In genomic region chrX:76149160-76149841, GRCh38 we compare ENCODE assay signal across 8 cellular contexts. TPM values are rescaled to one million over a fixed set of nuclear protein-coding genes. Genes with fewer than 3 reads are reported as not detected.
A peak's percentile ranks its signal among the peaks of the same experiment; 100 is the strongest.
DNase-seq lines count a peak whose midpoint lies in the region; ATAC-seq, FAIRE-seq and TF ChIP-seq lines count a peak whose summit lies in the region.
"Not testable (repeated sequence)": the region's sequence is repeated elsewhere in the genome, so short reads cannot be mapped to it uniquely, and the experiment has no call there.

No MANE protein-coding gene starts in this region.

- TF ChIP-seq EP300 in HepG2 (IDR thresholded peaks at IDR 0.05; ENCODE audit: low read depth in 2 of 2, low read length in 2 of 2); HepG2 (CRISPR knock-in tag; IDR thresholded peaks at IDR 0.05; ENCODE audit: borderline replicate concordance): not testable (repeated sequence)

- H3K9ac ChIP-seq in HepG2 (ENCODE audit: insufficient read depth, low read depth, low read length) = not testable (repeated sequence)

- not testable (repeated sequence) for H3K36me3 ChIP-seq in HepG2 (replicated peaks in 1 of 2; ENCODE audit: control insufficient read depth in 1 of 2, insufficient read depth in 2 of 2, low read length in 2 of 2)

- BruUV-seq in MCF 10A (replicated peaks; lab: Mats Ljungman, UMichigan); HepG2 (replicated peaks; lab: Mats Ljungman, UMichigan): not testable (repeated sequence)

- FAIRE-seq in TTC549 (lab: Jason Lieb, UNC) (peak; percentile 74), HepG2 (lab: Jason Lieb, UNC) (peak; percentile 23)

- H3K4me2 ChIP-seq in HepG2 (ENCODE audit: low read depth, low read length) = not testable (repeated sequence)

- TF ChIP-seq RAD21 in HepG2 (CRISPR knock-in tag; IDR thresholded peaks at IDR 0.05) = not testable (repeated sequence)

- not testable (repeated sequence) for H3K27me3 Mint-ChIP-seq in MCF 10A (ENCODE audit: insufficient read depth, unreplicated experiment); stimulated activated naive B cell treated with anti-CD40 and anti-IgM and Interleukin-4, amounts not matched to agents 10 μg/mL and 1 μg/mL and 100 μg/mL, for 72 hours

- in situ Hi-C loops in HepG2 (cut with HindIII; ENCODE audit: extremely low pct_ligation_motif_present, low pct_unique_long_range_greater_than_20kb) = not testable (repeated sequence)

- H3K27ac ChIP-seq in HepG2 (ENCODE audit: extremely low read length, insufficient read depth, low read length) = not testable (repeated sequence)

- peak overlapping the region; percentile 73 for H3K4me3 Mint-ChIP-seq in MCF 10A (ENCODE audit: unreplicated experiment)
- peak overlapping the region; percentile 86 to 88 for H3K4me3 Mint-ChIP-seq in stimulated activated naive B cell treated with anti-CD40 and anti-IgM and Interleukin-4, amounts not matched to agents 10 μg/mL and 1 μg/mL and 100 μg/mL, for 72 hours

- not testable (repeated sequence) for H3K79me2 ChIP-seq in HepG2 (ENCODE audit: insufficient read depth, low read length)

- not testable (repeated sequence) for DNase-seq in MCF 10A (ENCODE audit: unreplicated experiment); HepG2 (ENCODE audit: low spot score); stimulated activated naive B cell treated with anti-CD40 and anti-IgM and Interleukin-4, amounts not matched to agents 10 μg/mL and 1 μg/mL and 100 μg/mL, for 72 hours

- H4K20me1 ChIP-seq in HepG2 (ENCODE audit: insufficient read depth, low read length) = not testable (repeated sequence)

- peaks cover 11% of the 10 kb centered on the region for H3K36me3 Mint-ChIP-seq in MCF 10A (ENCODE audit: insufficient read depth, unreplicated experiment)
- not testable (repeated sequence) for H3K36me3 Mint-ChIP-seq in stimulated activated naive B cell treated with anti-CD40 and anti-IgM and Interleukin-4, amounts not matched to agents 10 μg/mL and 1 μg/mL and 100 μg/mL, for 72 hours

- not testable (repeated sequence) for TF ChIP-seq CTCF in MCF 10A (IDR thresholded peaks at IDR 0.05; ENCODE audit: unreplicated experiment); HepG2 (CRISPR knock-in tag; IDR thresholded peaks at IDR 0.05)

- peak overlapping the region; percentile 96 for H3K27ac Mint-ChIP-seq in MCF 10A (ENCODE audit: low read depth, unreplicated experiment)
- H3K27ac Mint-ChIP-seq in stimulated activated naive B cell treated with anti-CD40 and anti-IgM and Interleukin-4, amounts not matched to agents 10 μg/mL and 1 μg/mL and 100 μg/mL, for 72 hours = peak overlapping the region; percentile 97

- not testable (repeated sequence) for H3K9me3 Mint-ChIP-seq in MCF 10A (ENCODE audit: unreplicated experiment); stimulated activated naive B cell treated with anti-CD40 and anti-IgM and Interleukin-4, amounts not matched to agents 10 μg/mL and 1 μg/mL and 100 μg/mL, for 72 hours

- H3K9me3 ChIP-seq in HepG2 (ENCODE audit: low read length) = not testable (repeated sequence)

- CTCF ChIA-PET in MCF 10A (lab: Yijun Ruan, JAX) = interaction anchor here (1.2 kb wide), 1 partner anchor 24 kb away, joined by 6 read pairs; no protein-coding TSS in a partner anchor
- CTCF ChIA-PET in HepG2 (lab: Yijun Ruan, JAX; ENCODE audit: low intra/inter-chr PET ratio, low total read pairs) = not testable (repeated sequence)

- ATAC-seq in GM18498 (IDR thresholded peaks at IDR 0.05; ENCODE audit: unreplicated experiment) (peak; percentile 58), GM19468 (IDR thresholded peaks at IDR 0.05; ENCODE audit: extremely low read depth, unreplicated experiment) (peak; percentile 32), HG02870 (IDR thresholded peaks at IDR 0.05; ENCODE audit: unreplicated experiment) (peak; percentile 46), HG03521 (IDR thresholded peaks at IDR 0.05; ENCODE audit: unreplicated experiment) (peak; percentile 45), HepG2 (peak; percentile 70)
- ATAC-seq in stimulated activated naive B cell treated with anti-CD40 and anti-IgM and Interleukin-4, amounts not matched to agents 10 μg/mL and 1 μg/mL and 100 μg/mL, for 72 hours (replicated peaks) = peak; percentile 70 to 73

- not testable (repeated sequence) for H3K27me3 ChIP-seq in HepG2 (ENCODE audit: control insufficient read depth in 1 of 2, insufficient read depth in 2 of 2, low read length in 2 of 2)

- H3K4me3 ChIP-seq in HepG2 (replicated peaks in 1 of 3; ENCODE audit: insufficient read depth in 1 of 3, low read depth in 2 of 3, low read length in 3 of 3) = not testable (repeated sequence)

- peaks cover 11% of the 10 kb centered on the region for H3K4me1 Mint-ChIP-seq in MCF 10A (ENCODE audit: insufficient read depth, unreplicated experiment)
- peaks cover 8 to 10% of the 10 kb centered on the region in 2 donors for H3K4me1 Mint-ChIP-seq in stimulated activated naive B cell treated with anti-CD40 and anti-IgM and Interleukin-4, amounts not matched to agents 10 μg/mL and 1 μg/mL and 100 μg/mL, for 72 hours

- intact Hi-C loops in MCF 10A (cut with micrococcal nuclease) (loop anchor here (5.0 kb wide), 1 partner anchor 103 kb away; no protein-coding TSS in a partner anchor), HepG2 (cut with micrococcal nuclease; ENCODE audit: unreplicated experiment) (loop anchor here (5.0 kb wide), 1 partner anchor 103 kb away; no protein-coding TSS in a partner anchor)

- WGBS in HepG2 (ENCODE audit: low lambda C conversion rate) = no CpG with 5 or more reads among the region's 40 CpGs

- not testable (repeated sequence) for H2AFZ ChIP-seq in HepG2 (ENCODE audit: low read length)

- not testable (repeated sequence) for TF ChIP-seq POLR2A in HepG2 (IDR thresholded peaks at IDR 0.05; ENCODE audit: insufficient read depth in 1 of 2, low read depth in 2 of 2, low read length in 2 of 2)

- H3K4me1 ChIP-seq in HepG2 (ENCODE audit: insufficient read depth, low read length) = not testable (repeated sequence)

- POLR2A ChIA-PET in MCF 10A (lab: Yijun Ruan, JAX) = interaction anchor here (2.4 kb wide), 1 partner anchor 23 kb away, joined by 21 read pairs; the partner anchor contains the start of gene PBDC1
- POLR2A ChIA-PET in HepG2 (lab: Yijun Ruan, JAX) = not testable (repeated sequence)

RNA-seq across cellular contexts. Expression of gene PBDC1, which starts 23.6 kb away (rescaled TPM):
- total RNA-seq in MCF 10A (2022) (45.6 and 46.3 TPM in 2 replicates), HepG2 (2016; rRNA removed; fragmentation: Illumina TruSeq; extraction: Trizol) (24.7 and 43.4 TPM in 2 replicates)
- total RNA-seq in HepG2 (2016; cell fraction: cytosol; rRNA removed; fragmentation: Illumina TruSeq; extraction: Trizol; ENCODE audit: low read depth) = 4.4 and 4.7 TPM in 2 replicates
- total RNA-seq in HepG2 (2016; cell fraction: insoluble cytoplasmic fraction; rRNA removed; fragmentation: Illumina TruSeq; extraction: Trizol) = 26.3 and 44.5 TPM in 2 replicates
- 7.1 and 7.5 TPM in 2 replicates for total RNA-seq in HepG2 (2016; cell fraction: membrane; rRNA removed; fragmentation: Illumina TruSeq; extraction: Trizol)
- 13.4 and 16.7 TPM in 2 replicates for total RNA-seq in HepG2 (2016; cell fraction: nucleus; rRNA removed; fragmentation: Illumina TruSeq; extraction: Trizol)
- 22.2 and 22.8 TPM in 2 replicates for polyA plus RNA-seq in HepG2 (2011; rRNA removed)
- 16.4 and 23.1 TPM in 2 replicates for polyA plus RNA-seq in HepG2 (2011; cell fraction: cytosol; rRNA removed)
- polyA plus RNA-seq in HepG2 (2011; cell fraction: nucleus; rRNA removed) = 6.7 and 9.0 TPM in 2 replicates
- polyA plus RNA-seq in HepG2 (2012) = 38.3 and 44.2 TPM in 2 replicates
- polyA plus RNA-seq in HepG2 (2016; cell fraction: cytosol; fragmentation: Illumina TruSeq; extraction: Trizol; ENCODE audit: low read depth) = 6.5 TPM in 2 replicates
- polyA plus RNA-seq in HepG2 (2016; cell fraction: insoluble cytoplasmic fraction; fragmentation: Illumina TruSeq; extraction: Trizol; ENCODE audit: low read depth) = 76.8 and 85.6 TPM in 2 replicates
- polyA plus RNA-seq in HepG2 (2016; cell fraction: membrane; fragmentation: Illumina TruSeq; extraction: Trizol; ENCODE audit: low read depth) = 7.2 and 10.0 TPM in 2 replicates
- polyA plus RNA-seq in HepG2 (2016; cell fraction: nucleus; fragmentation: Illumina TruSeq; extraction: Trizol; ENCODE audit: insufficient read depth, low read depth) = 28.3 and 28.6 TPM in 2 replicates
- polyA minus RNA-seq in HepG2 (2011; rRNA and poly(A)+ RNA removed; ENCODE audit: low replicate concordance) = 20.6 TPM in 1 of 2 replicates, not detected in the other
- polyA minus RNA-seq in HepG2 (2011; cell fraction: cytosol; rRNA and poly(A)+ RNA removed) = 10.9 and 12.7 TPM in 2 replicates
- 6.2 and 7.6 TPM in 2 replicates for polyA minus RNA-seq in HepG2 (2011; cell fraction: nucleus; rRNA and poly(A)+ RNA removed)
